8 cellular contexts compared by ENCODE assay signal in the genomic region with DNA sequence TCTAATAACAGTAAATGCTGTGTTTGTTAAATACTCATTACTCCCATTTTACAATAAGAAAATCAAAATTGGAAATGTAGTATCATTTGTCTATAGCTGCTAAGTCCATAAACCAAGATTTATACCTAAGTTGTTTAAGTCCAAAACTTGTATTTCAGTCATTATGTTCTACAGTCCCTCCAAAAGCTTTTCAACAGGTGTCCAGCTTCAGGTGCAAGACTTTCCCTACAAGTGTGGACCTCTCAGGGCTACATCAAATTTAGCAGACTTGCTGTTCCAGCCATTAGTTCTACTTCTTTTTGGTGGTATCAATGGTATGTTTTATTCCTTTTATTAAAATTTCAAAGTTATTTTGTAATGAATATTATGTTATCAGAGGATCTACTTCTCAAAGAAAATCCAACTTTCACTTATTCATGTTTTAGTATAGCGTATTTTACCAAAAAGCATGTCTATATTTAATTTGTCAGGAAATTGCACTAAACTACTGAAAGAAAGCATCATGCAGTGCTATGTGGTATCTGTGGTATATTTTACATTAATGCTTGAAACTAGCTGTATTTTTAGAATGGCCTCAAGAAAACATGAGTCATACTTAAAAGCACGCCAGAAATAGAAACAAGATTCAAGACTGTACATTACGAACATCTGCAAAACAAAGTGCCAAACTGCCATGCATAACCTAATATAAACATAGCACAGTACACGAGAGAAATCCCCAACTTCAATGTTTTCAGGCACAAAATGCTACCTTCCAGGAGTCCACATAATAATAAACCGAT. TPM values are rescaled to one million over a fixed set of nuclear protein-coding genes. Genes with fewer than 3 reads are reported as not detected.
A peak's percentile ranks its signal among the peaks of the same experiment; 100 is the strongest.
DNase-seq lines count a peak whose midpoint lies in the region; ATAC-seq and TF ChIP-seq lines count a peak whose summit lies in the region.

No MANE protein-coding gene starts in this region.

- no peaks in the 10 kb centered on the region for H3K27me3 Mint-ChIP-seq in stimulated activated naive CD8-positive, alpha-beta T cell treated with anti-CD3 and anti-CD28 coated beads, Interleukin-15, amount 100 ng/mL, for 72 hours

- in situ Hi-C loops in ACHN (cut with HindIII; ENCODE audit: low pct_ligation_motif_present, low pct_unique_long_range_greater_than_20kb, low sequenced_read_pairs), result no loop called here

- peaks cover 73% of the 10 kb centered on the region for H3K4me1 Mint-ChIP-seq in stimulated activated naive CD8-positive, alpha-beta T cell treated with anti-CD3 and anti-CD28 coated beads, Interleukin-15, amount 100 ng/mL, for 72 hours

- H3K4me3 ChIP-seq in fibroblast of mammary gland (ENCODE audit: control insufficient read depth, low read depth, low read length), result no peak overlapping the region

- H3K27ac Mint-ChIP-seq in stimulated activated naive CD8-positive, alpha-beta T cell treated with anti-CD3 and anti-CD28 coated beads, Interleukin-15, amount 100 ng/mL, for 72 hours, result peak overlapping the region; percentile 98 to 100

- TF ChIP-seq CTCF in fibroblast of mammary gland (conservative IDR thresholded peaks at IDR 0.05; ENCODE audit: control insufficient read depth, insufficient read depth, low read depth, low read length), result no peak

- DNase-seq in ACHN (peak; percentile 24), RPMI7951 (ENCODE audit: low read depth) (peak; percentile 90), fibroblast of mammary gland (ENCODE audit: low read depth) (peak; percentile 91), SW 1271 (lab: John Stamatoyannopoulos, UW) (no peak), NCI-H1417 (lab: John Stamatoyannopoulos, UW) (no peak)
- DNase-seq in stimulated activated naive CD8-positive, alpha-beta T cell treated with anti-CD3 and anti-CD28 coated beads, Interleukin-15, amount 100 ng/mL, for 72 hours, result peak in 1 of 2 donors; percentile 43

- ATAC-seq in GM18858 (IDR thresholded peaks at IDR 0.05; ENCODE audit: unreplicated experiment), result peak; percentile 94
- peak; percentile 93 for ATAC-seq in HG02973 (IDR thresholded peaks at IDR 0.05; ENCODE audit: unreplicated experiment)
- peak; percentile 82 for ATAC-seq in stimulated activated naive CD8-positive, alpha-beta T cell treated with anti-CD3 and anti-CD28 coated beads, Interleukin-15, amount 100 ng/mL, for 72 hours

- H3K9me3 Mint-ChIP-seq in stimulated activated naive CD8-positive, alpha-beta T cell treated with anti-CD3 and anti-CD28 coated beads, Interleukin-15, amount 100 ng/mL, for 72 hours, result peaks cover 0 to under 1% of the 10 kb centered on the region in 2 donors

- peak overlapping the region; percentile 68 to 90 for H3K4me3 Mint-ChIP-seq in stimulated activated naive CD8-positive, alpha-beta T cell treated with anti-CD3 and anti-CD28 coated beads, Interleukin-15, amount 100 ng/mL, for 72 hours

RNA-seq across cellular contexts. Expression of a gene that starts 44.5 kb away (rescaled TPM):
- 5.7 and 8.5 TPM in 2 replicates for total RNA-seq in RPMI7951 (2014; rRNA removed; shearing (Covaris generic))

Comparison
In these comparisons a context has a peak if more than half of its experiments do, and no peak if none do; other contexts are left out.
1. DNase-seq: peak in ACHN (single experiment), RPMI7951 (single experiment) and fibroblast of mammary gland (single experiment); none in SW 1271 (0 of 2) and NCI-H1417 (0 of 3).
2. Peak in every context shown above with its lines, with median percentiles within 50 percentile points of each other: ATAC-seq.